ENCODE assay signal across 11 cellular contexts in the genomic region with DNA sequence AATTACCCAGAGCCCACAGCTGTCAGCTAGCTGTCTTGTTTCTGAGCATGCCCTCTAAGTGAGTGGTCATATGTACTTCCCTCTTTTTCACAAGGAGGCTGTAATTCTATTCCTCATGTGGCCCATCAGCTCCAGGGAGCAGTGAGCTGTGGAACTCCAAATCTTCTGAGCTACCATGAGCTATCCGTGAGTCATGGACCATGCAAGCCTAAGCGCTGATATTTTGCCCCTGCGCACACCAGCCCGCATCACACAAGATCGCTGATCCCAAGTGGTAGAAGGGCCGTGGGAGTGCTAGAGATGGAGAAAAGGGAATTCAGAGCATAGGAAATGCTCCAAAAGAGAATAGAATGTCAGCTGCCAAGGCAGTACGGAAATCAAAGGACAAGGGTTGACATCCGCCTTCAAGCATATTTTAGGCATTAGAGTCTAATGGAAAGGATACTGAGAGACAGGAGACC. TPM values are rescaled to one million over a fixed set of nuclear protein-coding genes. Genes with fewer than 3 reads are reported as not detected.
A peak's percentile ranks its signal among the peaks of the same experiment; 100 is the strongest.
DNase-seq lines count a peak whose midpoint lies in the region; TF ChIP-seq lines count a peak whose summit lies in the region.
"Had no signal": no experiment of that assay in that cellular context is flagged by ENCODE, and none has a peak within 500 bp of the region (broad histone marks: within the 10 kb centered on the region; RNA-seq: fewer than 3 reads in every experiment).

No MANE protein-coding gene starts in this region.

- BruUV-seq in MCF 10A (replicated peaks; lab: Mats Ljungman, UMichigan), result no TSS peak

- no peak for TF ChIP-seq POLR2A in breast epithelium (IDR thresholded peaks at IDR 0.05)

- CTCF ChIA-PET in MCF 10A (lab: Yijun Ruan, JAX), result interaction anchor here (0.8 to 1.2 kb wide), 6 partner anchors 34 to 869 kb away, joined by 3 to 4 read pairs (median 4); no protein-coding TSS in a partner anchor

- peaks cover 15% of the 10 kb centered on the region for H3K36me3 Mint-ChIP-seq in MCF 10A (ENCODE audit: insufficient read depth, unreplicated experiment)

- H3K4me1 ChIP-seq in breast epithelium, result peaks cover 6 to 8% of the 10 kb centered on the region in 2 donors
- H3K4me1 ChIP-seq in SJSA1 (replicated peaks), result peaks cover 54% of the 10 kb centered on the region
- H3K4me1 ChIP-seq: BE2C had no signal

- H3K4me1 Mint-ChIP-seq in MCF 10A (ENCODE audit: insufficient read depth, unreplicated experiment), result peaks cover 39% of the 10 kb centered on the region

- peak overlapping the region; percentile 65 for H3K27ac Mint-ChIP-seq in MCF 10A (ENCODE audit: low read depth, unreplicated experiment)

- POLR2A ChIA-PET in MCF 10A (lab: Yijun Ruan, JAX), result interaction anchor here (0.6 to 2.4 kb wide), 7 partner anchors 35 to 270 kb away, joined by 3 to 14 read pairs (median 3); a partner anchor contains a TSS

- no peaks in the 10 kb centered on the region for H3K9me3 Mint-ChIP-seq in MCF 10A (ENCODE audit: unreplicated experiment)

- H3K27me3 ChIP-seq in breast epithelium (no peaks in the 10 kb centered on the region), SJSA1 (replicated peaks) (no peaks in the 10 kb centered on the region)
- H3K27me3 ChIP-seq: BE2C had no signal

- intact Hi-C loops in MCF 10A (cut with micrococcal nuclease) (loop anchor here (1.0 to 5.0 kb wide), 2 partner anchors 39 to 174 kb away; a partner anchor contains a TSS), breast epithelium (cut with DNase I; ENCODE audit: low total_unique reads) (no loop called here)

- H3K27me3 Mint-ChIP-seq in MCF 10A (ENCODE audit: insufficient read depth, unreplicated experiment), result no peaks in the 10 kb centered on the region

- H3K36me3 ChIP-seq in breast epithelium, result no peaks in the 10 kb centered on the region
- peaks cover 9% of the 10 kb centered on the region; the same call in 1 of the 2 replicates for H3K36me3 ChIP-seq in SJSA1
- H3K36me3 ChIP-seq: BE2C, upper lobe of right lung had no signal

- no peaks in the 10 kb centered on the region for H3K9me3 ChIP-seq in breast epithelium
- H3K9me3 ChIP-seq in SJSA1 (replicated peaks), result no peaks in the 10 kb centered on the region
- H3K9me3 ChIP-seq: BE2C, upper lobe of right lung had no signal

- H3K27ac ChIP-seq in breast epithelium (peak overlapping the region in 1 of 2 donors; percentile 78), SJSA1 (peak overlapping the region; percentile 95; the same call in 1 of the 2 replicates)
- H3K27ac ChIP-seq: upper lobe of right lung had no signal

- H3K4me3 ChIP-seq in breast epithelium (no peak overlapping the region), SJSA1 (no peak overlapping the region), fibroblast of mammary gland (ENCODE audit: control insufficient read depth, low read depth, low read length) (no peak overlapping the region)
- H3K4me3 ChIP-seq: upper lobe of right lung had no signal

- DNase-seq in MCF 10A (ENCODE audit: unreplicated experiment) (peak; percentile 84), breast epithelium (ENCODE audit: low spot score in 2 of 2) (no peak), SJSA1 (ENCODE audit: low read depth in 1 of 2, low spot score in 2 of 2) (peak; percentile 54 to 73), fibroblast of mammary gland (ENCODE audit: low read depth) (peak; percentile 90), smooth muscle cell of the brain vasculature (ENCODE audit: low read depth, low spot score) (peak; percentile 63), ureter (ENCODE audit: low spot score) (no peak), OCI-M2 (lab: John Stamatoyannopoulos, UW; ENCODE audit: unreplicated experiment) (no peak)
- DNase-seq in stimulated activated CD4-positive, alpha-beta T cell treated with anti-CD3 and anti-CD28 coated beads, Interleukin-4, amount 100 ng/mL, for 4 hours, result no peak
- DNase-seq: BE2C; effector memory CD4-positive, alpha-beta T cell; upper lobe of right lung had no signal

- no peak overlapping the region for H3K4me3 Mint-ChIP-seq in MCF 10A (ENCODE audit: unreplicated experiment)

- TF ChIP-seq CTCF in MCF 10A (IDR thresholded peaks at IDR 0.05; ENCODE audit: unreplicated experiment) (no peak), breast epithelium (IDR thresholded peaks at IDR 0.05) (no peak), fibroblast of mammary gland (conservative IDR thresholded peaks at IDR 0.05; ENCODE audit: control insufficient read depth, insufficient read depth, low read depth, low read length) (no peak)

RNA-seq across cellular contexts. Expression of a gene that starts 5.5 kb away (rescaled TPM):
- total RNA-seq in MCF 10A (2022), result 33.3 and 53.7 TPM in 2 replicates
- total RNA-seq in breast epithelium, result 10 to 100 TPM in 1 of 3 donors, 1 to 10 TPM in 2; 1.1 to 12.1 (median 8.3) TPM
- total RNA-seq in SJSA1 (2014; rRNA removed; shearing (Covaris generic)), result 26.2 and 31.7 TPM in 2 replicates
- 13.4 TPM for total RNA-seq in ureter

RNA-seq across cellular contexts. Expression of a gene that starts 38.8 kb away (rescaled TPM):
- total RNA-seq in MCF 10A (2022), result 98.5 and 103 TPM in 2 replicates
- 10 to 100 TPM; 31.2 to 47.0 (median 33.1) TPM for total RNA-seq in breast epithelium
- 48.7 and 64.5 TPM in 2 replicates for total RNA-seq in SJSA1 (2014; rRNA removed; shearing (Covaris generic))
- total RNA-seq in ureter, result 93.6 TPM

Comparison
In these comparisons a context has a peak if more than half of its experiments do, and no peak if none do; other contexts are left out.
1. DNase-seq: peak in MCF 10A (single experiment), SJSA1 (2 of 2), fibroblast of mammary gland (single experiment) and smooth muscle cell of the brain vasculature (single experiment); none in breast epithelium (0 of 2), stimulated activated CD4-positive, alpha-beta T cell treated with anti-CD3 and anti-CD28 coated beads, Interleukin-4, amount 100 ng/mL, for 4 hours (0 of 2), ureter (single experiment) and OCI-M2 (single experiment).